1 cellular context compared by ENCODE assay signal in the genomic region with DNA sequence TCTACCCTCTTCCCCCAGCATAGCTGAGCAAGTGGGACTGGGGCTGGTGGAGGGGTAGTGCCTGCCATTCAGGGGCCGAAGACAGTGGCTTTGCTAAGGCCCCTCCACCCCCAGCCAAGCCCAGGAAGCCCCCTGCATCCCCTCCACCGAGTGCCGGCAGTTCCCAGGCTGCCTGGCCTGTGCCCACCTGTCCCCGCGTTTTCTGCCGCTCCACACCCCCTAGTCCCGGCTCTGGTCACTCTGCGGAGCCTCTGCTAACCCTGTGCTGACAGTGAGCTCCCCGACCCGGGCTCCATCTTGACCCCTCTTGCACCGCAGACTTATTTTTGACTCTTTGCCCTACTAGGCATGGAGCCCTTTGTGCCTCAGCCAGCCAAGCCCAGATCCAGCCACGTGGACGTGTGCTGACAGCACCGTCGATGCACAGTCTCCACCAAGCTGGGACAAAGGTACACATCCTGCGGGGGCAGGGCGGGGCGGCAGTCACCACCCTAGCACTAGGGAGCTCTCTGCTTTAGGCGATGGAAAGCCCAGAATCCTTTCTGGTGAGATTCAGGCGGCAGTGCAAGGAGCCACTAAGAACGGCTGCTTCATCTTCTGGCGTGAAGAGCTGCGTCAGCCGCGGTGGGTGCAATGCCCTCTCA.
TF ChIP-seq lines count a peak whose summit lies in the region.

No MANE protein-coding gene starts in this region.

TF ChIP-seq in GM23338, 12 proteins besides CTCF, POLR2A, EP300 and RAD21 (continued from another document):
- TF ChIP-seq, protein P1, sequence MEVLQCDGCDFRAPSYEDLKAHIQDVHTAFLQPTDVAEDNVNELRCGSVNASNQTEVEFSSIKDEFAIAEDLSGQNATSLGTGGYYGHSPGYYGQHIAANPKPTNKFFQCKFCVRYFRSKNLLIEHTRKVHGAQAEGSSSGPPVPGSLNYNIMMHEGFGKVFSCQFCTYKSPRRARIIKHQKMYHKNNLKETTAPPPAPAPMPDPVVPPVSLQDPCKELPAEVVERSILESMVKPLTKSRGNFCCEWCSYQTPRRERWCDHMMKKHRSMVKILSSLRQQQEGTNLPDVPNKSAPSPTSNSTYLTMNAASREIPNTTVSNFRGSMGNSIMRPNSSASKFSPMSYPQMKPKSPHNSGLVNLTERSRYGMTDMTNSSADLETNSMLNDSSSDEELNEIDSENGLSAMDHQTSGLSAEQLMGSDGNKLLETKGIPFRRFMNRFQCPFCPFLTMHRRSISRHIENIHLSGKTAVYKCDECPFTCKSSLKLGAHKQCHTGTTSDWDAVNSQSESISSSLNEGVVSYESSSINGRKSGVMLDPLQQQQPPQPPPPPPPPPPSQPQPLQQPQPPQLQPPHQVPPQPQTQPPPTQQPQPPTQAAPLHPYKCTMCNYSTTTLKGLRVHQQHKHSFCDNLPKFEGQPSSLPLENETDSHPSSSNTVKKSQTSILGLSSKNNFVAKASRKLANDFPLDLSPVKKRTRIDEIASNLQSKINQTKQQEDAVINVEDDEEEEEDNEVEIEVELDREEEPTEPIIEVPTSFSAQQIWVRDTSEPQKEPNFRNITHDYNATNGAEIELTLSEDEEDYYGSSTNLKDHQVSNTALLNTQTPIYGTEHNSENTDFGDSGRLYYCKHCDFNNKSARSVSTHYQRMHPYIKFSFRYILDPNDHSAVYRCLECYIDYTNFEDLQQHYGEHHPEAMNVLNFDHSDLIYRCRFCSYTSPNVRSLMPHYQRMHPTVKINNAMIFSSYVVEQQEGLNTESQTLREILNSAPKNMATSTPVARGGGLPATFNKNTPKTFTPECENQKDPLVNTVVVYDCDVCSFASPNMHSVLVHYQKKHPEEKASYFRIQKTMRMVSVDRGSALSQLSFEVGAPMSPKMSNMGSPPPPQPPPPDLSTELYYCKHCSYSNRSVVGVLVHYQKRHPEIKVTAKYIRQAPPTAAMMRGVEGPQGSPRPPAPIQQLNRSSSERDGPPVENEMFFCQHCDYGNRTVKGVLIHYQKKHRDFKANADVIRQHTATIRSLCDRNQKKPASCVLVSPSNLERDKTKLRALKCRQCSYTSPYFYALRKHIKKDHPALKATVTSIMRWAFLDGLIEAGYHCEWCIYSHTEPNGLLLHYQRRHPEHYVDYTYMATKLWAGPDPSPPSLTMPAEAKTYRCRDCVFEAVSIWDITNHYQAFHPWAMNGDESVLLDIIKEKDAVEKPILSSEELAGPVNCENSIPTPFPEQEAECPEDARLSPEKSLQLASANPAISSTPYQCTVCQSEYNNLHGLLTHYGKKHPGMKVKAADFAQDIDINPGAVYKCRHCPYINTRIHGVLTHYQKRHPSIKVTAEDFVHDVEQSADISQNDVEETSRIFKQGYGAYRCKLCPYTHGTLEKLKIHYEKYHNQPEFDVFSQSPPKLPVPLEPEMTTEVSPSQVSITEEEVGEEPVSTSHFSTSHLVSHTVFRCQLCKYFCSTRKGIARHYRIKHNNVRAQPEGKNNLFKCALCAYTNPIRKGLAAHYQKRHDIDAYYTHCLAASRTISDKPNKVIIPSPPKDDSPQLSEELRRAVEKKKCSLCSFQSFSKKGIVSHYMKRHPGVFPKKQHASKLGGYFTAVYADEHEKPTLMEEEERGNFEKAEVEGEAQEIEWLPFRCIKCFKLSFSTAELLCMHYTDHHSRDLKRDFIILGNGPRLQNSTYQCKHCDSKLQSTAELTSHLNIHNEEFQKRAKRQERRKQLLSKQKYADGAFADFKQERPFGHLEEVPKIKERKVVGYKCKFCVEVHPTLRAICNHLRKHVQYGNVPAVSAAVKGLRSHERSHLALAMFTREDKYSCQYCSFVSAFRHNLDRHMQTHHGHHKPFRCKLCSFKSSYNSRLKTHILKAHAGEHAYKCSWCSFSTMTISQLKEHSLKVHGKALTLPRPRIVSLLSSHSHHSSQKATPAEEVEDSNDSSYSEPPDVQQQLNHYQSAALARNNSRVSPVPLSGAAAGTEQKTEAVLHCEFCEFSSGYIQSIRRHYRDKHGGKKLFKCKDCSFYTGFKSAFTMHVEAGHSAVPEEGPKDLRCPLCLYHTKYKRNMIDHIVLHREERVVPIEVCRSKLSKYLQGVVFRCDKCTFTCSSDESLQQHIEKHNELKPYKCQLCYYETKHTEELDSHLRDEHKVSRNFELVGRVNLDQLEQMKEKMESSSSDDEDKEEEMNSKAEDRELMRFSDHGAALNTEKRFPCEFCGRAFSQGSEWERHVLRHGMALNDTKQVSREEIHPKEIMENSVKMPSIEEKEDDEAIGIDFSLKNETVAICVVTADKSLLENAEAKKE (CRISPR knock-in tag; IDR thresholded peaks at IDR 0.05): no peak
- TF ChIP-seq POLR2AphosphoS5 (IDR thresholded peaks at IDR 0.05; ENCODE audit: low read depth) (no peak), STAT1 (IDR thresholded peaks at IDR 0.05; ENCODE audit: unreplicated experiment) (no peak), NANOG (IDR thresholded peaks at IDR 0.05; ENCODE audit: borderline replicate concordance) (no peak), ZNF114 (CRISPR knock-in tag; IDR thresholded peaks at IDR 0.05) (no peak), EZH2phosphoT487 (IDR thresholded peaks at IDR 0.05; ENCODE audit: unreplicated experiment) (no peak), ZNF331 (CRISPR knock-in tag; IDR thresholded peaks at IDR 0.05; ENCODE audit: low read depth) (no peak), JUNB (IDR thresholded peaks at IDR 0.05; ENCODE audit: unreplicated experiment) (no peak)
- TF ChIP-seq, protein P2, sequence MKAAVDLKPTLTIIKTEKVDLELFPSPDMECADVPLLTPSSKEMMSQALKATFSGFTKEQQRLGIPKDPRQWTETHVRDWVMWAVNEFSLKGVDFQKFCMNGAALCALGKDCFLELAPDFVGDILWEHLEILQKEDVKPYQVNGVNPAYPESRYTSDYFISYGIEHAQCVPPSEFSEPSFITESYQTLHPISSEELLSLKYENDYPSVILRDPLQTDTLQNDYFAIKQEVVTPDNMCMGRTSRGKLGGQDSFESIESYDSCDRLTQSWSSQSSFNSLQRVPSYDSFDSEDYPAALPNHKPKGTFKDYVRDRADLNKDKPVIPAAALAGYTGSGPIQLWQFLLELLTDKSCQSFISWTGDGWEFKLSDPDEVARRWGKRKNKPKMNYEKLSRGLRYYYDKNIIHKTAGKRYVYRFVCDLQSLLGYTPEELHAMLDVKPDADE (IDR thresholded peaks at IDR 0.05): no peak
